ENCODE assay signal across 1 cellular context in genomic region chr6:127276336-127276735, GRCh38.
TF ChIP-seq lines count a peak whose summit lies in the region.

No MANE protein-coding gene starts in this region.

TF ChIP-seq in K562, 482 proteins besides CTCF, POLR2A, EP300 and RAD21 (continued from another document):
- TF ChIP-seq AFF1 (IDR thresholded peaks at IDR 0.05; ENCODE audit: low read depth in 1 of 2, partially characterized antibody in 2 of 2) = no peak
- peak; percentile 67 for TF ChIP-seq ARID1B (IDR thresholded peaks at IDR 0.05)
- no peak for TF ChIP-seq SMARCA5 (IDR thresholded peaks at IDR 0.05)
